ENCODE assay signal across 8 cellular contexts in genomic region chr18:46555724-46556123, GRCh38.
DNase-seq lines count a peak whose midpoint lies in the region; ATAC-seq and TF ChIP-seq lines count a peak whose summit lies in the region.

No MANE protein-coding gene starts in this region.

- intact Hi-C loops in right lobe of liver (cut with DNase I): no loop called here

- TF ChIP-seq CTCF in right lobe of liver (IDR thresholded peaks at IDR 0.05): peak in 3 of 4 donors; percentile 19 to 43 (median 22)

- 40% methylated on average over 3 of the region's 4 CpGs for WGBS in right lobe of liver (ENCODE audit: insufficient coverage, low coverage, low lambda C conversion rate, missing lambda C conversion rate)

- no peaks in the 10 kb centered on the region for H3K9me3 ChIP-seq in right lobe of liver

- no peaks in the 10 kb centered on the region for H3K27me3 ChIP-seq in right lobe of liver

- no peaks in the 10 kb centered on the region for H3K4me1 ChIP-seq in right lobe of liver

- H3K36me3 ChIP-seq in right lobe of liver: no peaks in the 10 kb centered on the region

- ATAC-seq in right lobe of liver: peak in 3 of 4 donors; percentile 31 to 49 (median 31)
- ATAC-seq in GM18520 (IDR thresholded peaks at IDR 0.05; ENCODE audit: unreplicated experiment): no peak

- no peak overlapping the region for H3K4me3 ChIP-seq in right lobe of liver

- H3K27ac ChIP-seq in right lobe of liver: no peak overlapping the region

- DNase-seq in NCI-H1417 (lab: John Stamatoyannopoulos, UW): peak in 2 of 3 experiments; percentile 24 to 38
- DNase-seq in NCI-H1417 treated with DMSO at 0.1 percent for 48 hours (lab: John Stamatoyannopoulos, UW): no peak
- DNase-seq in HK-2 (ENCODE audit: unreplicated experiment): peak; percentile 9
- peak in 34 of 58 donors; percentile 1 to 77 (median 34) for DNase-seq in anterior cingulate cortex (lab: John Stamatoyannopoulos, UW)
- no peak for DNase-seq in right lobe of liver
- DNase-seq in retina: no peak
- no peak for DNase-seq in stimulated activated CD4-positive, alpha-beta T cell treated with anti-CD3 and anti-CD28 coated beads, Interleukin-4, amount 100 ng/mL, for 24 hours

- no peak for TF ChIP-seq POLR2A in right lobe of liver (IDR thresholded peaks at IDR 0.05)

Comparison
In these comparisons a context has a peak if more than half of its experiments do, and no peak if none do; other contexts are left out.
1. DNase-seq: peak in NCI-H1417 (2 of 3), HK-2 (single experiment) and anterior cingulate cortex (34 of 58); none in NCI-H1417 treated with DMSO at 0.1 percent for 48 hours (single experiment), right lobe of liver (0 of 3), retina (single experiment) and stimulated activated CD4-positive, alpha-beta T cell treated with anti-CD3 and anti-CD28 coated beads, Interleukin-4, amount 100 ng/mL, for 24 hours (single experiment).